ENCODE assay signal across 11 cellular contexts in genomic region chr2:239818086-239818485, GRCh38.
"Had no signal": no experiment of that assay in that cellular context is flagged by ENCODE, and none has a peak within 500 bp of the region (broad histone marks: within the 10 kb centered on the region; RNA-seq: fewer than 3 reads in every experiment).

No MANE protein-coding gene starts in this region.

- H3K4me1 Mint-ChIP-seq: WTC11 had no signal

- ATAC-seq: right cardiac atrium, WTC11 had no signal

- DNase-seq: activated CD4-positive, alpha-beta T cell treated with anti-CD3 and anti-CD28 coated beads for 48 hours; activated T-cell treated with anti-CD3 and anti-CD28 coated beads, Interleukin-2, amount 50 U/mL, for 1 hour; amniotic stem cell; central memory CD4-positive, alpha-beta T cell; effector CD4-positive, alpha-beta T cell; esophagus squamous epithelium; mesendoderm; right cardiac atrium had no signal

- H3K36me3 Mint-ChIP-seq: activated naive CD8-positive, alpha-beta T cell; WTC11 had no signal

- H3K9me3 Mint-ChIP-seq: stimulated activated naive CD8-positive, alpha-beta T cell treated with anti-CD3 and anti-CD28 coated beads, Interleukin-15, Interleukin-2, amounts not matched to agents 100 ng/mL and 50 ng/mL, for 24 hours; WTC11 had no signal

- H3K27me3 Mint-ChIP-seq: activated naive CD8-positive, alpha-beta T cell; stimulated activated naive CD8-positive, alpha-beta T cell treated with anti-CD3 and anti-CD28 coated beads, Interleukin-15, Interleukin-2, amounts not matched to agents 100 ng/mL and 50 ng/mL, for 24 hours had no signal

- H3K27ac Mint-ChIP-seq: activated naive CD8-positive, alpha-beta T cell; stimulated activated naive CD8-positive, alpha-beta T cell treated with anti-CD3 and anti-CD28 coated beads, Interleukin-15, Interleukin-2, amounts not matched to agents 100 ng/mL and 50 ng/mL, for 24 hours; WTC11 had no signal

- H3K4me3 Mint-ChIP-seq: activated naive CD8-positive, alpha-beta T cell; stimulated activated naive CD8-positive, alpha-beta T cell treated with anti-CD3 and anti-CD28 coated beads, Interleukin-15, Interleukin-2, amounts not matched to agents 100 ng/mL and 50 ng/mL, for 24 hours; WTC11 had no signal
